ENCODE assay signal across 20 cellular contexts in genomic region chr10:42549851-42550250, GRCh38.
A peak's percentile ranks its signal among the peaks of the same experiment; 100 is the strongest.
DNase-seq lines count a peak whose midpoint lies in the region; ATAC-seq and TF ChIP-seq lines count a peak whose summit lies in the region.
"Had no signal": no experiment of that assay in that cellular context is flagged by ENCODE, and none has a peak within 500 bp of the region (broad histone marks: within the 10 kb centered on the region; RNA-seq: fewer than 3 reads in every experiment).

No MANE protein-coding gene starts in this region.

- H3K4me1 ChIP-seq in CD4-positive, CD25-positive, alpha-beta regulatory T cell (ENCODE audit: control insufficient read depth, insufficient read depth, low read length, poor library complexity, severe bottlenecking), result peaks cover 27% of the 10 kb centered on the region
- H3K4me1 ChIP-seq in PC-3 (ENCODE audit: insufficient read depth, low read length), result peaks cover 14% of the 10 kb centered on the region

- intact Hi-C loops in activated CD8-positive, alpha-beta T cell treated with anti-CD3 and anti-CD28 coated beads for 36 hours (cut with micrococcal nuclease), result loop anchor here (5.0 kb wide), 1 partner anchor 87 kb away; the partner anchor contains the start of gene ZNF33B
- intact Hi-C loops in PC-3 (cut with micrococcal nuclease), result loop anchor here (5.0 to 10.0 kb wide), 3 partner anchors 73 to 235 kb away; partner anchors contain the start of gene BMS1

- peaks cover 26% of the 10 kb centered on the region for H3K36me3 ChIP-seq in CD4-positive, CD25-positive, alpha-beta regulatory T cell (ENCODE audit: control insufficient read depth, insufficient read depth, low read length)
- peaks cover 29% of the 10 kb centered on the region for H3K36me3 ChIP-seq in PC-3 (ENCODE audit: low read depth, low read length)

- H2AFZ ChIP-seq in PC-3 (ENCODE audit: low read length), result no peak overlapping the region
- H2AFZ ChIP-seq: GM23248 had no signal

- peaks cover 17 to 18% of the 10 kb centered on the region in 2 experiments for H3K9me3 ChIP-seq in CD4-positive, CD25-positive, alpha-beta regulatory T cell (ENCODE audit: control insufficient read depth in 2 of 2, low read length in 2 of 2)
- peaks cover 10% of the 10 kb centered on the region for H3K9me3 ChIP-seq in PC-3 (ENCODE audit: low read length)

- no TSS peak for BruUV-seq in PC-3 (replicated peaks; lab: Mats Ljungman, UMichigan)

- H3K4me1 Mint-ChIP-seq in activated CD8-positive, alpha-beta T cell treated with anti-CD3 and anti-CD28 coated beads for 36 hours (ENCODE audit: low read depth), result peaks cover 43% of the 10 kb centered on the region
- peaks cover 39% of the 10 kb centered on the region for H3K4me1 Mint-ChIP-seq in activated CD8-positive, alpha-beta T cell treated with anti-CD3 and anti-CD28 coated beads, Interleukin-2, amount 10 ng/mL, durations not matched to agents 7 days and 5 days (ENCODE audit: low read depth)
- H3K4me1 Mint-ChIP-seq in CD4-positive, CD25-positive, alpha-beta regulatory T cell, result peaks cover 33 to 65% (median 45%) of the 10 kb centered on the region in 4 donors
- H3K4me1 Mint-ChIP-seq in naive thymus-derived CD8-positive, alpha-beta T cell, result peaks cover 28 to 60% (median 50%) of the 10 kb centered on the region in 4 donors

- H3F3A ChIP-seq in PC-3 (ENCODE audit: low read length, unreplicated experiment), result no peaks in the 10 kb centered on the region

- ATAC-seq in activated CD8-positive, alpha-beta T cell treated with anti-CD3 and anti-CD28 coated beads for 36 hours, result no peak
- ATAC-seq in activated CD8-positive, alpha-beta T cell treated with anti-CD3 and anti-CD28 coated beads, Interleukin-2, amount 10 ng/mL, durations not matched to agents 7 days and 5 days, result no peak
- ATAC-seq in CD4-positive, CD25-positive, alpha-beta regulatory T cell (ENCODE audit: low read depth in 2 of 2), result no peak
- ATAC-seq in PC-3, result no peak
- no peak for ATAC-seq in naive thymus-derived CD8-positive, alpha-beta T cell
- no peak for ATAC-seq in GM19035 (IDR thresholded peaks at IDR 0.05; ENCODE audit: unreplicated experiment)

- no peaks in the 10 kb centered on the region for H3K27me3 ChIP-seq in CD4-positive, CD25-positive, alpha-beta regulatory T cell (ENCODE audit: control insufficient read depth, insufficient read depth, low read length)
- no peaks in the 10 kb centered on the region for H3K27me3 ChIP-seq in PC-3 (ENCODE audit: low read length)

- peak overlapping the region; percentile 57 for H3K4me3 Mint-ChIP-seq in activated CD8-positive, alpha-beta T cell treated with anti-CD3 and anti-CD28 coated beads for 36 hours
- no peak overlapping the region for H3K4me3 Mint-ChIP-seq in activated CD8-positive, alpha-beta T cell treated with anti-CD3 and anti-CD28 coated beads, Interleukin-2, amount 10 ng/mL, durations not matched to agents 7 days and 5 days
- H3K4me3 Mint-ChIP-seq in CD4-positive, CD25-positive, alpha-beta regulatory T cell, result peak overlapping the region; percentile 80 to 98 (median 93)
- H3K4me3 Mint-ChIP-seq in naive thymus-derived CD8-positive, alpha-beta T cell, result peak overlapping the region in 6 of 10 donors; percentile 5 to 62 (median 39)

- no peak for DNase-seq in activated CD8-positive, alpha-beta T cell treated with anti-CD3 and anti-CD28 coated beads for 36 hours
- DNase-seq in activated CD8-positive, alpha-beta T cell treated with anti-CD3 and anti-CD28 coated beads, Interleukin-2, amount 10 ng/mL, durations not matched to agents 7 days and 5 days, result no peak
- DNase-seq in CD4-positive, CD25-positive, alpha-beta regulatory T cell, result no peak
- DNase-seq in PC-3 (no peak), NCI-H1105 treated with DMSO at 0.1 percent for 48 hours (lab: John Stamatoyannopoulos, UW) (no peak)
- no peak for DNase-seq in naive thymus-derived CD8-positive, alpha-beta T cell
- no peak for DNase-seq in stimulated activated CD4-positive, alpha-beta T cell treated with anti-CD3 and anti-CD28 coated beads, Interleukin-12 subunit alpha, Interleukin-12 subunit beta, amount 100 ng/mL, for 4 hours
- DNase-seq: 8988T, DMS79, GDM1, GM23248, KG1, NCI-H1092, NCI-H187 treated with DMSO at 0.1 percent for 48 hours, NCI-H2171, NCI-H446 treated with DMSO at 0.1 percent for 48 hours, NCI-H748 treated with DMSO at 0.1 percent for 48 hours, SIG-M5 had no signal

- no peak overlapping the region for H3K27ac ChIP-seq in CD4-positive, CD25-positive, alpha-beta regulatory T cell (ENCODE audit: insufficient read depth, low read length, poor library complexity, severe bottlenecking)
- H3K27ac ChIP-seq in PC-3 (ENCODE audit: low read length), result no peak overlapping the region
- H3K27ac ChIP-seq: C4-2B, GM23248 had no signal

- peaks cover 60% of the 10 kb centered on the region for H3K36me3 Mint-ChIP-seq in activated CD8-positive, alpha-beta T cell treated with anti-CD3 and anti-CD28 coated beads for 36 hours (ENCODE audit: low read depth)
- H3K36me3 Mint-ChIP-seq in activated CD8-positive, alpha-beta T cell treated with anti-CD3 and anti-CD28 coated beads, Interleukin-2, amount 10 ng/mL, durations not matched to agents 7 days and 5 days (ENCODE audit: low read depth), result peaks cover 60% of the 10 kb centered on the region
- peaks cover 52% of the 10 kb centered on the region for H3K36me3 Mint-ChIP-seq in CD4-positive, CD25-positive, alpha-beta regulatory T cell
- peaks cover 30 to 52% (median 45%) of the 10 kb centered on the region in 3 donors for H3K36me3 Mint-ChIP-seq in naive thymus-derived CD8-positive, alpha-beta T cell

- H3K27ac Mint-ChIP-seq in activated CD8-positive, alpha-beta T cell treated with anti-CD3 and anti-CD28 coated beads for 36 hours, result no peak overlapping the region
- H3K27ac Mint-ChIP-seq in activated CD8-positive, alpha-beta T cell treated with anti-CD3 and anti-CD28 coated beads, Interleukin-2, amount 10 ng/mL, durations not matched to agents 7 days and 5 days, result no peak overlapping the region
- no peak overlapping the region for H3K27ac Mint-ChIP-seq in CD4-positive, CD25-positive, alpha-beta regulatory T cell
- H3K27ac Mint-ChIP-seq in naive thymus-derived CD8-positive, alpha-beta T cell, result peak overlapping the region in 2 of 10 donors; percentile 5 to 55

- no peaks in the 10 kb centered on the region for H4K20me1 ChIP-seq in PC-3 (ENCODE audit: low read length)

- peaks cover 21% of the 10 kb centered on the region for H3K9me3 Mint-ChIP-seq in activated CD8-positive, alpha-beta T cell treated with anti-CD3 and anti-CD28 coated beads for 36 hours
- peaks cover 10% of the 10 kb centered on the region for H3K9me3 Mint-ChIP-seq in activated CD8-positive, alpha-beta T cell treated with anti-CD3 and anti-CD28 coated beads, Interleukin-2, amount 10 ng/mL, durations not matched to agents 7 days and 5 days (ENCODE audit: insufficient read depth)
- peaks cover 3 to 19% (median 14%) of the 10 kb centered on the region in 7 donors for H3K9me3 Mint-ChIP-seq in CD4-positive, CD25-positive, alpha-beta regulatory T cell
- H3K9me3 Mint-ChIP-seq in naive thymus-derived CD8-positive, alpha-beta T cell, result peaks cover 4 to 29% (median 19%) of the 10 kb centered on the region in 9 donors

- CTCF ChIA-PET in activated CD8-positive, alpha-beta T cell treated with anti-CD3 and anti-CD28 coated beads for 36 hours (lab: Charles Lee), result no interaction called here
- CTCF ChIA-PET in activated CD8-positive, alpha-beta T cell treated with anti-CD3 and anti-CD28 coated beads, Interleukin-2, amount 10 ng/mL, durations not matched to agents 7 days and 5 days (lab: Charles Lee), result no interaction called here
- CTCF ChIA-PET in PC-3 (lab: Charles Lee), result no interaction called here

- H3K27me3 Mint-ChIP-seq in activated CD8-positive, alpha-beta T cell treated with anti-CD3 and anti-CD28 coated beads for 36 hours, result no peaks in the 10 kb centered on the region
- no peaks in the 10 kb centered on the region for H3K27me3 Mint-ChIP-seq in activated CD8-positive, alpha-beta T cell treated with anti-CD3 and anti-CD28 coated beads, Interleukin-2, amount 10 ng/mL, durations not matched to agents 7 days and 5 days (ENCODE audit: low read depth)
- H3K27me3 Mint-ChIP-seq in CD4-positive, CD25-positive, alpha-beta regulatory T cell, result no peaks in the 10 kb centered on the region
- no peaks in the 10 kb centered on the region for H3K27me3 Mint-ChIP-seq in naive thymus-derived CD8-positive, alpha-beta T cell

- no peak overlapping the region for H3K9ac ChIP-seq in PC-3 (ENCODE audit: low read length)
- H3K9ac ChIP-seq: GM23248 had no signal

- peak overlapping the region; percentile 23; the same call in 1 of the 2 replicates for H3K4me2 ChIP-seq in PC-3 (ENCODE audit: low read length)

- no peaks in the 10 kb centered on the region for H3K9me2 ChIP-seq in PC-3 (replicated peaks; ENCODE audit: low read length)

- H3K79me2 ChIP-seq in PC-3 (ENCODE audit: low read length), result peaks cover 22% of the 10 kb centered on the region

- POLR2A ChIA-PET in activated CD8-positive, alpha-beta T cell treated with anti-CD3 and anti-CD28 coated beads for 36 hours (lab: Charles Lee), result no interaction called here
- POLR2A ChIA-PET in activated CD8-positive, alpha-beta T cell treated with anti-CD3 and anti-CD28 coated beads, Interleukin-2, amount 10 ng/mL, durations not matched to agents 7 days and 5 days (lab: Charles Lee), result no interaction called here
- POLR2A ChIA-PET in PC-3 (lab: Charles Lee; ENCODE audit: unreplicated experiment), result no interaction called here
- POLR2A ChIA-PET in naive thymus-derived CD8-positive, alpha-beta T cell (lab: Charles Lee), result no interaction called here

- H3K4me3 ChIP-seq in CD4-positive, CD25-positive, alpha-beta regulatory T cell (ENCODE audit: low read depth, low read length), result peak overlapping the region; percentile 64
- peak overlapping the region; percentile 4; the same call in 1 of the 2 replicates for H3K4me3 ChIP-seq in PC-3 (ENCODE audit: low read length)
- H3K4me3 ChIP-seq: GM23248 had no signal

- no peak for TF ChIP-seq CTCF in activated CD8-positive, alpha-beta T cell treated with anti-CD3 and anti-CD28 coated beads for 36 hours (IDR thresholded peaks at IDR 0.05)
- TF ChIP-seq CTCF in PC-3 (conservative IDR thresholded peaks at IDR 0.05; ENCODE audit: low read depth, low read length), result no peak
